ENCODE assay signal across 16 cellular contexts in the genomic region with DNA sequence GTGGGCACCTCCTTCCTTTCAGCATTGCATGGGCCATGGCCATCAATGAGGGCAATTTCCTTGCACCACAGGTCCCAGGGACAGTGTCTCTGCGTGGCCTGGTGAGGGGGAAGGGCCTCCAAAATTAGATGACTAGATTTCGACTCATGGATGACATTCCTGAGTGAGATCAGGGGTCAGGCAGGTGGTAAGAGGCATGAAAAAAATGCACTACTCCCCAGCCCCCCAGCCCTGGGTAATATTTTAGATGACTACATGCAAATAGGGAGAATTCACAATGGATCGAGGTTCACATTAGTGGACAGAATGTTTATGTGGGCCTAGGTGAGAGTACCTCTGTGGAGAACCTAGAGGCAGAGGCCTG. TPM values are rescaled to one million over a fixed set of nuclear protein-coding genes. Genes with fewer than 3 reads are reported as not detected.
DNase-seq lines count a peak whose midpoint lies in the region; ATAC-seq and TF ChIP-seq lines count a peak whose summit lies in the region.
"Had no signal": no experiment of that assay in that cellular context is flagged by ENCODE, and none has a peak within 500 bp of the region (broad histone marks: within the 10 kb centered on the region; RNA-seq: fewer than 3 reads in every experiment).

No MANE protein-coding gene starts in this region.

- H3K79me2 ChIP-seq in trophoblast cell (ENCODE audit: control insufficient read depth, insufficient read depth, low read length, poor library complexity), result no peaks in the 10 kb centered on the region

- peak overlapping the region; percentile 38 for H2BK12ac ChIP-seq in trophoblast cell (ENCODE audit: low read length)

- no peak overlapping the region for H3K4ac ChIP-seq in trophoblast cell (ENCODE audit: low read depth, low read length)

- H3K36me3 ChIP-seq in MG63 (no peaks in the 10 kb centered on the region), trophoblast cell (ENCODE audit: control insufficient read depth in 1 of 2, insufficient read depth in 2 of 2, low read length in 2 of 2) (no peaks in the 10 kb centered on the region)
- H3K36me3 ChIP-seq: upper lobe of right lung had no signal

- no peaks in the 10 kb centered on the region for H3K27me3 ChIP-seq in MG63
- no peaks in the 10 kb centered on the region for H3K27me3 ChIP-seq in trophoblast cell (ENCODE audit: insufficient read depth, low read length)
- H3K27me3 ChIP-seq: upper lobe of right lung had no signal

- no peak overlapping the region for H2BK5ac ChIP-seq in trophoblast cell (ENCODE audit: low read depth, low read length, poor library complexity)

- no peak overlapping the region for H4K12ac ChIP-seq in trophoblast cell (ENCODE audit: low read depth, low read length)

- H2AFZ ChIP-seq in trophoblast cell (ENCODE audit: insufficient read depth, low read length, poor library complexity), result no peak overlapping the region

- no peak overlapping the region for H2AK5ac ChIP-seq in trophoblast cell (ENCODE audit: low read length)

- H3K9ac ChIP-seq in trophoblast cell (ENCODE audit: low read length), result no peak overlapping the region

- peak overlapping the region; percentile 17 for H3K18ac ChIP-seq in trophoblast cell (ENCODE audit: low read length)

- ATAC-seq in GM18511 (IDR thresholded peaks at IDR 0.05; ENCODE audit: unreplicated experiment) (no peak), HG02571 (IDR thresholded peaks at IDR 0.05; ENCODE audit: unreplicated experiment) (no peak)
- ATAC-seq: upper lobe of right lung had no signal

- peaks cover 7 to 14% of the 10 kb centered on the region in 2 experiments for H3K4me1 ChIP-seq in trophoblast cell (ENCODE audit: control insufficient read depth in 1 of 2, insufficient read depth in 2 of 2, low read length in 2 of 2)
- H3K4me1 ChIP-seq: upper lobe of right lung had no signal

- no peak overlapping the region for H4K91ac ChIP-seq in trophoblast cell (ENCODE audit: low read depth, low read length)

- no peak overlapping the region for H4K8ac ChIP-seq in trophoblast cell (ENCODE audit: low read depth, low read length)

- WGBS in trophoblast cell (ENCODE audit: extremely low coverage, insufficient coverage, insufficient read length), result no CpG with 5 or more reads among the region's 3 CpGs

- H3K23ac ChIP-seq in trophoblast cell (ENCODE audit: low read length), result no peak overlapping the region

- no peak overlapping the region for H3K14ac ChIP-seq in trophoblast cell (ENCODE audit: low read length)

- no peak overlapping the region for H2BK120ac ChIP-seq in trophoblast cell (ENCODE audit: insufficient read depth, low read length, poor library complexity)

- H3K4me2 ChIP-seq in trophoblast cell (ENCODE audit: low read length), result no peak overlapping the region

- TF ChIP-seq CTCF in AG10803 (conservative IDR thresholded peaks at IDR 0.05; ENCODE audit: low read length), result no peak
- no peak for TF ChIP-seq CTCF in epithelial cell of proximal tubule (conservative IDR thresholded peaks at IDR 0.05; ENCODE audit: low read depth, low read length)

- no peak overlapping the region for H3K27ac ChIP-seq in trophoblast cell (ENCODE audit: low read depth, low read length)
- H3K27ac ChIP-seq: upper lobe of right lung had no signal

- no peaks in the 10 kb centered on the region for H3K79me1 ChIP-seq in trophoblast cell (ENCODE audit: low read length)

- no peaks in the 10 kb centered on the region for H3K9me3 ChIP-seq in MG63
- H3K9me3 ChIP-seq in trophoblast cell (ENCODE audit: insufficient read depth, low read depth, low read length), result no peaks in the 10 kb centered on the region
- H3K9me3 ChIP-seq: psoas muscle, upper lobe of right lung had no signal

- DNase-seq in AG10803 (ENCODE audit: low read depth) (peak; percentile 58), MG63 (peak; percentile 48), epithelial cell of proximal tubule (ENCODE audit: low read depth) (peak; percentile 63), trophoblast cell (no peak), activated gamma-delta T cell treated with Interleukin-2 at 50 U/mL for 16 hours (no peak), amygdala (lab: John Stamatoyannopoulos, UW) (no peak)
- DNase-seq: activated naive CD4-positive, alpha-beta T cell treated with anti-CD3 and anti-CD28 coated beads for 36 hours; cerebellar nuclear complex; DMS53; NK-92 treated with Interleukin-12 subunit alpha and Interleukin-12 subunit beta, amount 100 ng/mL, for 24 hours; stimulated activated CD4-positive, alpha-beta T cell treated with anti-CD3 and anti-CD28 coated beads, Interleukin-2, amount 100 ng/mL, for 24 hours; upper lobe of right lung had no signal

- H3K4me3 ChIP-seq in AG10803 (ENCODE audit: low read length) (no peak overlapping the region), MG63 (no peak overlapping the region), epithelial cell of proximal tubule (ENCODE audit: low read depth, low read length) (no peak overlapping the region), trophoblast cell (ENCODE audit: low read depth, low read length) (no peak overlapping the region)
- H3K4me3 ChIP-seq: psoas muscle, upper lobe of right lung had no signal

RNA-seq across cellular contexts. Expression of gene IGFBP5, which starts 19.0 kb away (rescaled TPM):
- total RNA-seq in MG63 (2014; rRNA removed; shearing (Covaris generic); ENCODE audit: low replicate concordance), result 1.8 and 3.8 TPM in 2 replicates
- total RNA-seq in epithelial cell of proximal tubule, result 61.9 and 111 TPM in 2 replicates
- 356 and 375 TPM in 2 replicates for polyA plus RNA-seq in trophoblast cell (2013)
- total RNA-seq: activated CD8-positive, alpha-beta memory T cell treated with anti-CD3 and anti-CD28 coated beads for 36 hours; activated naive CD4-positive, alpha-beta T cell treated with anti-CD3 and anti-CD28 coated beads for 36 hours had no signal

Comparison
In these comparisons a context has a peak if more than half of its experiments do, and no peak if none do; other contexts are left out.
1. DNase-seq: peak in AG10803 (single experiment), MG63 (single experiment) and epithelial cell of proximal tubule (single experiment); none in trophoblast cell (0 of 2), activated gamma-delta T cell treated with Interleukin-2 at 50 U/mL for 16 hours (single experiment) and amygdala (0 of 56).
2. RNA of gene IGFBP5, which starts 19.0 kb away (total RNA-seq): 61.9 to 111 TPM in epithelial cell of proximal tubule; 1.8 to 3.8 TPM in MG63; every median in the first group is over 10 times any median in the second.